9 cellular contexts compared by ENCODE assay signal in genomic region chr14:47722929-47723693, GRCh38. TPM values are rescaled to one million over a fixed set of nuclear protein-coding genes. Genes with fewer than 3 reads are reported as not detected.
"Had no signal": no experiment of that assay in that cellular context is flagged by ENCODE, and none has a peak within 500 bp of the region (broad histone marks: within the 10 kb centered on the region; RNA-seq: fewer than 3 reads in every experiment).

No MANE protein-coding gene starts in this region.

- H3K4me1 ChIP-seq: HAP-1 had no signal

- H2AFZ ChIP-seq: GM23248 had no signal

- H3K9me3 ChIP-seq: HAP-1 had no signal

- H3K27ac Mint-ChIP-seq: HFFc6 had no signal

- H3K27ac ChIP-seq: GM23248 had no signal

- ATAC-seq: HCT116 had no signal

- H3K9ac ChIP-seq: GM23248 had no signal

- H3K4me3 Mint-ChIP-seq: HFFc6 had no signal

- H3K36me3 ChIP-seq: HAP-1 had no signal

- H3K4me3 ChIP-seq: GM23248, HAP-1 had no signal

- FAIRE-seq: HTR-8/SVneo had no signal

- DNase-seq: GM23248, GOT3, H7, HFFc6, IMR-90 had no signal

RNA-seq across cellular contexts. Expression of gene MDGA2, which starts 47.7 kb away (rescaled TPM):
- total RNA-seq: GM23248, HFFc6, HT-29, IMR-90 had no signal
- polyA plus RNA-seq: GM23248 had no signal
